In genomic region chr3:98901465-98902174, GRCh38 we compare ENCODE assay signal across 1 cellular context.
TF ChIP-seq lines count a peak whose summit lies in the region.

Gene DCBLD2 (minus strand): TSS chr3:98901695. CDS start chr3:98901326, 369 bp downstream.

TF ChIP-seq in HepG2, 621 proteins besides CTCF, POLR2A, EP300 and RAD21 (continued from another document and continues in another):
- peak; percentile 85 for TF ChIP-seq EED (CRISPR knock-in tag; IDR thresholded peaks at IDR 0.05)
- no peak for TF ChIP-seq CEBPB (IDR thresholded peaks at IDR 0.05; ENCODE audit: borderline replicate concordance, low read depth, low read length)
- TF ChIP-seq ZNF720 (CRISPR knock-in tag; IDR thresholded peaks at IDR 0.05) = no peak
- no peak for TF ChIP-seq MIER2 (CRISPR knock-in tag; IDR thresholded peaks at IDR 0.05)
- TF ChIP-seq JUN (CRISPR knock-in tag; IDR thresholded peaks at IDR 0.05) = no peak
- TF ChIP-seq ZNF343 (CRISPR knock-in tag; IDR thresholded peaks at IDR 0.05) = peak; percentile 47; the same call in 1 of the 2 replicates
- peak; percentile 87 for TF ChIP-seq ARID4A (CRISPR knock-in tag; IDR thresholded peaks at IDR 0.05; ENCODE audit: borderline replicate concordance)
- TF ChIP-seq NFYC (CRISPR knock-in tag; IDR thresholded peaks at IDR 0.05) = peak; percentile 91
- no peak for TF ChIP-seq CENPBD1 (CRISPR knock-in tag; IDR thresholded peaks at IDR 0.05; ENCODE audit: borderline replicate concordance, low read depth)
- TF ChIP-seq HMGXB4 (CRISPR knock-in tag; IDR thresholded peaks at IDR 0.05; ENCODE audit: borderline replicate concordance in 1 of 2, low read depth in 1 of 2) = peak; percentile 58 to 61; a peak in 3 of 4 replicates
- TF ChIP-seq ZBTB7A (CRISPR knock-in tag; IDR thresholded peaks at IDR 0.05) = no peak
- TF ChIP-seq ZBTB39 (CRISPR knock-in tag; IDR thresholded peaks at IDR 0.05) = no peak
- peak; percentile 62; the same call in 1 of the 2 replicates for TF ChIP-seq PHF20 (CRISPR knock-in tag; IDR thresholded peaks at IDR 0.05)
- no peak for TF ChIP-seq NPAS2 (CRISPR knock-in tag; IDR thresholded peaks at IDR 0.05; ENCODE audit: borderline replicate concordance)
- 0 out of 2 replicates have a peak, but pooled peaks have one; percentile 9 for TF ChIP-seq MTA1 (CRISPR knock-in tag; IDR thresholded peaks at IDR 0.05; ENCODE audit: borderline replicate concordance)
- TF ChIP-seq KDM4B (CRISPR knock-in tag; IDR thresholded peaks at IDR 0.05) = peak; percentile 70
- peak; percentile 35; the same call in 1 of the 2 replicates for TF ChIP-seq TSC22D2 (CRISPR knock-in tag; IDR thresholded peaks at IDR 0.05; ENCODE audit: borderline replicate concordance)
- TF ChIP-seq KMT2B (CRISPR knock-in tag; IDR thresholded peaks at IDR 0.05) = peak; percentile 80
- peak; percentile 63; the same call in 1 of the 2 replicates for TF ChIP-seq ZNF557 (CRISPR knock-in tag; IDR thresholded peaks at IDR 0.05)
- 0 out of 2 replicates have a peak, but pooled peaks have one; percentile 53 for TF ChIP-seq E2F5 (CRISPR knock-in tag; conservative IDR thresholded peaks at IDR 0.05)
- TF ChIP-seq SAP130 (CRISPR knock-in tag; IDR thresholded peaks at IDR 0.05; ENCODE audit: low read depth) = peak; percentile 59
- no peak for TF ChIP-seq SNAI1 (CRISPR knock-in tag; IDR thresholded peaks at IDR 0.05; ENCODE audit: borderline replicate concordance)
- TF ChIP-seq ZNF782 (CRISPR knock-in tag; IDR thresholded peaks at IDR 0.05; ENCODE audit: borderline replicate concordance) = peak; percentile 45; the same call in 1 of the 2 replicates
- TF ChIP-seq CEBPZ (IDR thresholded peaks at IDR 0.05; ENCODE audit: low read length) = no peak
- peak; percentile 93; the same call in 1 of the 2 replicates for TF ChIP-seq CCDC6 (CRISPR knock-in tag; IDR thresholded peaks at IDR 0.05)
- TF ChIP-seq KDM2A (CRISPR knock-in tag; IDR thresholded peaks at IDR 0.05; ENCODE audit: borderline replicate concordance, low read depth) = peak; percentile 75; the same call in 1 of the 2 replicates
- no peak for TF ChIP-seq SP140L (CRISPR knock-in tag; IDR thresholded peaks at IDR 0.05; ENCODE audit: borderline replicate concordance)
- TF ChIP-seq FOXP4 (CRISPR knock-in tag; IDR thresholded peaks at IDR 0.05) = no peak
- no peak for TF ChIP-seq ZNF652 (CRISPR knock-in tag; IDR thresholded peaks at IDR 0.05; ENCODE audit: borderline replicate concordance, low read depth)
- no peak for TF ChIP-seq ZNF326 (CRISPR knock-in tag; IDR thresholded peaks at IDR 0.05; ENCODE audit: borderline replicate concordance)
- TF ChIP-seq DMAP1 (CRISPR knock-in tag; IDR thresholded peaks at IDR 0.05) = no peak; the same call in 1 of the 2 replicates
- TF ChIP-seq MXD1 (CRISPR knock-in tag; IDR thresholded peaks at IDR 0.05) = no peak
- TF ChIP-seq GATA4 (IDR thresholded peaks at IDR 0.05; ENCODE audit: borderline replicate concordance, low read depth) = no peak
- TF ChIP-seq ZMYM4 (CRISPR knock-in tag; IDR thresholded peaks at IDR 0.05) = peak; percentile 89
- no peak for TF ChIP-seq TIGD3 (CRISPR knock-in tag; IDR thresholded peaks at IDR 0.05; ENCODE audit: borderline replicate concordance)
- no peak for TF ChIP-seq DNMT3B (CRISPR knock-in tag; conservative IDR thresholded peaks at IDR 0.05)
- TF ChIP-seq REST (IDR thresholded peaks at IDR 0.05; ENCODE audit: borderline replicate concordance in 1 of 2, low read depth in 1 of 2, low read length in 2 of 2) = peak in 1 of 2 experiments; percentile 74; a peak in 1 of 4 replicates
- TF ChIP-seq TOPORS (CRISPR knock-in tag; IDR thresholded peaks at IDR 0.05) = no peak
- TF ChIP-seq SOX5 (CRISPR knock-in tag; IDR thresholded peaks at IDR 0.05; ENCODE audit: borderline replicate concordance) = peak; percentile 39
